Comparison of ENCODE assay signal across 1 cellular context in the genomic region with DNA sequence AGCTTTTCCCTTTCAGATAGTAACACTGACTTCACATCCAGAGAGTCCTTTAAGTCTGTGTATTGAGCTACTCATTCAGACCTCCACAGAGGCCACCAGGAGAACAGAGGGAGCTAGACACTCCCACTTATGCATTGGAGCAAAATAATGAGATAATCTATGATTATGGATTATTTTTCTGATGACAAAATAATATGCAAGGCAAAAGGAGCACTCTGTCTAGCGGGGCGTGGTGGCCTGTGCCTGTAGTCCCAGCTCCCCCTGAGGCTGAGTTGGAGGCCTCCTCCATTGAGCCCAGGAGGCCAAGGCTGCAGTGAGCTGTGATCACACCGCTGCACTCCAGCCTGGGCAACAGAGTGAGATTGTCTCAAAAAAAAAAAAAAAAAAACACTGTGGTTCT.
TF ChIP-seq lines count a peak whose summit lies in the region.

No MANE protein-coding gene starts in this region.

TF ChIP-seq in IMR-90, 13 proteins besides CTCF, POLR2A, EP300 and RAD21:
- TF ChIP-seq MAZ (IDR thresholded peaks at IDR 0.05; ENCODE audit: borderline replicate concordance, low read depth, low read length) (no peak), SMC3 (IDR thresholded peaks at IDR 0.05; ENCODE audit: low read depth, low read length) (no peak), CEBPB (IDR thresholded peaks at IDR 0.05; ENCODE audit: low read depth, low read length) (no peak), MXI1 (IDR thresholded peaks at IDR 0.05; ENCODE audit: borderline replicate concordance, low read depth, low read length) (no peak), RFX5 (IDR thresholded peaks at IDR 0.05; ENCODE audit: low read depth, low read length) (no peak), FOS (IDR thresholded peaks at IDR 0.05; ENCODE audit: low read depth, low read length) (no peak), MAFK (IDR thresholded peaks at IDR 0.05; ENCODE audit: low read depth, low read length) (no peak), RCOR1 (IDR thresholded peaks at IDR 0.05; ENCODE audit: insufficient replicate concordance, low read length) (no peak), NFE2L2 (IDR thresholded peaks at IDR 0.05; ENCODE audit: low read depth, low read length) (no peak)
- TF ChIP-seq, protein P1, sequence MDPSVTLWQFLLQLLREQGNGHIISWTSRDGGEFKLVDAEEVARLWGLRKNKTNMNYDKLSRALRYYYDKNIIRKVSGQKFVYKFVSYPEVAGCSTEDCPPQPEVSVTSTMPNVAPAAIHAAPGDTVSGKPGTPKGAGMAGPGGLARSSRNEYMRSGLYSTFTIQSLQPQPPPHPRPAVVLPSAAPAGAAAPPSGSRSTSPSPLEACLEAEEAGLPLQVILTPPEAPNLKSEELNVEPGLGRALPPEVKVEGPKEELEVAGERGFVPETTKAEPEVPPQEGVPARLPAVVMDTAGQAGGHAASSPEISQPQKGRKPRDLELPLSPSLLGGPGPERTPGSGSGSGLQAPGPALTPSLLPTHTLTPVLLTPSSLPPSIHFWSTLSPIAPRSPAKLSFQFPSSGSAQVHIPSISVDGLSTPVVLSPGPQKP (IDR thresholded peaks at IDR 0.05; ENCODE audit: borderline replicate concordance, low read depth, low read length), result no peak
- TF ChIP-seq, protein P2, sequence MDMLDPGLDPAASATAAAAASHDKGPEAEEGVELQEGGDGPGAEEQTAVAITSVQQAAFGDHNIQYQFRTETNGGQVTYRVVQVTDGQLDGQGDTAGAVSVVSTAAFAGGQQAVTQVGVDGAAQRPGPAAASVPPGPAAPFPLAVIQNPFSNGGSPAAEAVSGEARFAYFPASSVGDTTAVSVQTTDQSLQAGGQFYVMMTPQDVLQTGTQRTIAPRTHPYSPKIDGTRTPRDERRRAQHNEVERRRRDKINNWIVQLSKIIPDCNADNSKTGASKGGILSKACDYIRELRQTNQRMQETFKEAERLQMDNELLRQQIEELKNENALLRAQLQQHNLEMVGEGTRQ (IDR thresholded peaks at IDR 0.05; ENCODE audit: low read depth, low read length), result no peak
